Comparison of ENCODE assay signal across 19 cellular contexts in genomic region chr11:59401262-59401552, GRCh38. TPM values are rescaled to one million over a fixed set of nuclear protein-coding genes. Genes with fewer than 3 reads are reported as not detected.
DNase-seq lines count a peak whose midpoint lies in the region; ATAC-seq and TF ChIP-seq lines count a peak whose summit lies in the region.
"Had no signal": no experiment of that assay in that cellular context is flagged by ENCODE, and none has a peak within 500 bp of the region (broad histone marks: within the 10 kb centered on the region; RNA-seq: fewer than 3 reads in every experiment).

No MANE protein-coding gene starts in this region.

- no peak overlapping the region for H3K4me3 ChIP-seq in OCI-LY7 (ENCODE audit: low read depth, low read length, poor library complexity, severe bottlenecking)
- H3K4me3 ChIP-seq in breast epithelium: no peak overlapping the region
- H3K4me3 ChIP-seq: HAP-1 had no signal

- no peak overlapping the region for H3K27ac Mint-ChIP-seq in chondrocyte (ENCODE audit: unreplicated experiment)
- H3K27ac Mint-ChIP-seq in neural crest cell (ENCODE audit: unreplicated experiment): peak overlapping the region; percentile 57
- H3K27ac Mint-ChIP-seq in activated naive CD8-positive, alpha-beta T cell treated with anti-CD3 and anti-CD28 coated beads, Interleukin-2, amount 50 U/mL, for 24 hours: no peak overlapping the region
- H3K27ac Mint-ChIP-seq: CD4-positive, CD25-positive, alpha-beta regulatory T cell; CD8-positive, alpha-beta memory T cell had no signal

- no peaks in the 10 kb centered on the region for H3K4me1 Mint-ChIP-seq in chondrocyte (ENCODE audit: low read depth)
- H3K4me1 Mint-ChIP-seq in neural crest cell: no peaks in the 10 kb centered on the region
- no peaks in the 10 kb centered on the region for H3K4me1 Mint-ChIP-seq in activated naive CD8-positive, alpha-beta T cell treated with anti-CD3 and anti-CD28 coated beads, Interleukin-2, amount 50 U/mL, for 24 hours
- H3K4me1 Mint-ChIP-seq: CD4-positive, CD25-positive, alpha-beta regulatory T cell; CD8-positive, alpha-beta memory T cell had no signal

- H3K36me3 ChIP-seq in OCI-LY7 (ENCODE audit: insufficient read depth, low read length) (no peaks in the 10 kb centered on the region), breast epithelium (no peaks in the 10 kb centered on the region)
- H3K36me3 ChIP-seq: BE2C, HAP-1 had no signal

- no TSS peak for BruUV-seq in OCI-LY7 (replicated peaks; lab: Mats Ljungman, UMichigan)

- H3K27me3 ChIP-seq in breast epithelium: no peaks in the 10 kb centered on the region
- H3K27me3 ChIP-seq: BE2C had no signal

- H3K4me2 ChIP-seq in OCI-LY7 (ENCODE audit: low read length): no peak overlapping the region

- H3K27ac ChIP-seq in OCI-LY7 (ENCODE audit: low read depth, low read length, poor library complexity, severe bottlenecking) (no peak overlapping the region), breast epithelium (no peak overlapping the region)

- no peak for TF ChIP-seq POLR2A in breast epithelium (IDR thresholded peaks at IDR 0.05)

- no peaks in the 10 kb centered on the region for H3K4me1 ChIP-seq in OCI-LY7 (ENCODE audit: insufficient read depth, low read length, poor library complexity, severe bottlenecking)
- no peaks in the 10 kb centered on the region for H3K4me1 ChIP-seq in breast epithelium
- H3K4me1 ChIP-seq: BE2C, HAP-1 had no signal

- H3K79me2 ChIP-seq in OCI-LY7 (ENCODE audit: insufficient read depth, low read depth, low read length): no peaks in the 10 kb centered on the region

- H3K9me2 ChIP-seq in OCI-LY7 (ENCODE audit: insufficient read depth, low read length): no peaks in the 10 kb centered on the region

- H4K20me1 ChIP-seq in OCI-LY7 (ENCODE audit: insufficient read depth, low read length): no peaks in the 10 kb centered on the region

- no peak for ATAC-seq in activated naive CD8-positive, alpha-beta T cell treated with anti-CD3 and anti-CD28 coated beads, Interleukin-2, amount 50 U/mL, for 24 hours

- peaks cover 25% of the 10 kb centered on the region for H3K9me3 Mint-ChIP-seq in chondrocyte (ENCODE audit: low read depth)
- peaks cover 9% of the 10 kb centered on the region for H3K9me3 Mint-ChIP-seq in neural crest cell
- peaks cover 22% of the 10 kb centered on the region for H3K9me3 Mint-ChIP-seq in activated naive CD8-positive, alpha-beta T cell treated with anti-CD3 and anti-CD28 coated beads, Interleukin-2, amount 50 U/mL, for 24 hours

- H2AFZ ChIP-seq in OCI-LY7 (ENCODE audit: low read length): no peak overlapping the region

- H3K36me3 Mint-ChIP-seq in chondrocyte (ENCODE audit: low read depth) (no peaks in the 10 kb centered on the region), neural crest cell (ENCODE audit: low read depth) (no peaks in the 10 kb centered on the region)
- peaks cover 5% of the 10 kb centered on the region for H3K36me3 Mint-ChIP-seq in activated naive CD8-positive, alpha-beta T cell treated with anti-CD3 and anti-CD28 coated beads, Interleukin-2, amount 50 U/mL, for 24 hours (ENCODE audit: low read depth)
- H3K36me3 Mint-ChIP-seq: CD4-positive, CD25-positive, alpha-beta regulatory T cell; CD8-positive, alpha-beta memory T cell had no signal

- no peak for DNase-seq in OCI-LY7 (ENCODE audit: low spot score)
- no peak for DNase-seq in chondrocyte (ENCODE audit: low spot score)
- DNase-seq in neural crest cell (ENCODE audit: low read depth, low spot score): no peak
- no peak for DNase-seq in activated effector memory CD4-positive, alpha-beta T cell treated with anti-CD3 and anti-CD28 coated beads, Interleukin-2, amount 50 U/mL, for 16 hours
- DNase-seq in activated naive CD8-positive, alpha-beta T cell treated with anti-CD3 and anti-CD28 coated beads, Interleukin-2, amount 50 U/mL, for 24 hours: no peak
- DNase-seq in breast epithelium (ENCODE audit: low spot score in 2 of 2): no peak
- DNase-seq: ACHN; BE2C; C1 segment of cervical spinal cord; CD4-positive, CD25-positive, alpha-beta regulatory T cell; CD8-positive, alpha-beta memory T cell; COR-L47; DMS 273 treated with DMSO at 0.1 percent for 48 hours; DMS53 had no signal

- H3K4me3 Mint-ChIP-seq in chondrocyte (ENCODE audit: unreplicated experiment): no peak overlapping the region
- no peak overlapping the region for H3K4me3 Mint-ChIP-seq in neural crest cell
- no peak overlapping the region for H3K4me3 Mint-ChIP-seq in activated naive CD8-positive, alpha-beta T cell treated with anti-CD3 and anti-CD28 coated beads, Interleukin-2, amount 50 U/mL, for 24 hours
- H3K4me3 Mint-ChIP-seq: CD4-positive, CD25-positive, alpha-beta regulatory T cell; CD8-positive, alpha-beta memory T cell had no signal

- POLR2A ChIA-PET in OCI-LY7 (lab: Charles Lee): interaction anchor here (0.7 to 1.7 kb wide), 5 partner anchors 12 to 107 kb away, joined by 3 to 4 read pairs (median 3); no protein-coding TSS in a partner anchor

- intact Hi-C loops in OCI-LY7 (cut with micrococcal nuclease; ENCODE audit: unreplicated experiment): no loop called here
- intact Hi-C loops in breast epithelium (cut with DNase I; ENCODE audit: low total_unique reads): no loop called here

- TF ChIP-seq CTCF in GM12872 (IDR thresholded peaks at IDR 0.05; ENCODE audit: insufficient read depth, low read depth, low read length) (peak; percentile 10; the same call in 1 of the 3 replicates), OCI-LY7 (conservative IDR thresholded peaks at IDR 0.05; ENCODE audit: low read length) (0 out of 2 replicates have a peak, but pooled peaks have one; percentile 27), chondrocyte (IDR thresholded peaks at IDR 0.05) (peak; percentile 21), neural crest cell (conservative IDR thresholded peaks at IDR 0.05) (no peak), breast epithelium (IDR thresholded peaks at IDR 0.05) (no peak)

- CTCF ChIA-PET in OCI-LY7 (lab: Charles Lee; ENCODE audit: unreplicated experiment): interaction anchor here (0.6 kb wide), 1 partner anchor 674 kb away, joined by 3 read pairs; no protein-coding TSS in a partner anchor

- H3K27me3 Mint-ChIP-seq in chondrocyte (ENCODE audit: low read depth): no peaks in the 10 kb centered on the region
- H3K27me3 Mint-ChIP-seq in neural crest cell (ENCODE audit: low read depth): no peaks in the 10 kb centered on the region
- peaks cover 3% of the 10 kb centered on the region for H3K27me3 Mint-ChIP-seq in activated naive CD8-positive, alpha-beta T cell treated with anti-CD3 and anti-CD28 coated beads, Interleukin-2, amount 50 U/mL, for 24 hours
- H3K27me3 Mint-ChIP-seq: CD4-positive, CD25-positive, alpha-beta regulatory T cell had no signal

- peaks cover 22% of the 10 kb centered on the region for H3K9me3 ChIP-seq in OCI-LY7 (ENCODE audit: low read length)
- peaks cover 0 to 17% of the 10 kb centered on the region in 2 donors for H3K9me3 ChIP-seq in breast epithelium
- H3K9me3 ChIP-seq: BE2C had no signal

RNA-seq across cellular contexts. Expression of gene OR5A2, which starts 25.0 kb away (rescaled TPM):
- total RNA-seq in OCI-LY7 (2014; rRNA removed; shearing (Covaris generic)): not detected in 2 replicates
- total RNA-seq in OCI-LY7 (2022) (not detected in 2 replicates), chondrocyte (not detected in 3 replicates), neural crest cell (not detected in 2 replicates), breast epithelium (not detected)
- total RNA-seq: A172; CD4-positive, CD25-positive, alpha-beta regulatory T cell; CD8-positive, alpha-beta memory T cell; H1; HT-29 had no signal

RNA-seq across cellular contexts. Expression of gene OR5A1, which starts 35.1 kb away (rescaled TPM):
- not detected in 2 replicates for total RNA-seq in OCI-LY7 (2014; rRNA removed; shearing (Covaris generic))
- total RNA-seq in OCI-LY7 (2022) (not detected in 2 replicates), chondrocyte (not detected in 3 replicates), neural crest cell (not detected in 2 replicates), breast epithelium (not detected)
- total RNA-seq: A172; CD4-positive, CD25-positive, alpha-beta regulatory T cell; CD8-positive, alpha-beta memory T cell; H1; HT-29 had no signal

RNA-seq across cellular contexts. Expression of gene OR5AN1, which starts 42.5 kb away (rescaled TPM):
- not detected in 2 replicates for total RNA-seq in OCI-LY7 (2014; rRNA removed; shearing (Covaris generic))
- total RNA-seq in OCI-LY7 (2022): not detected in 2 replicates
- total RNA-seq in chondrocyte: not detected in 3 replicates
- total RNA-seq in neural crest cell: not detected in 2 replicates
- under 1 TPM in 1 of 3 donors, not detected in 2; under 0.01 TPM for total RNA-seq in breast epithelium
- total RNA-seq: A172; CD4-positive, CD25-positive, alpha-beta regulatory T cell; CD8-positive, alpha-beta memory T cell; H1; HT-29 had no signal

RNA-seq across cellular contexts. Expression of gene OR4D6, which starts 55.6 kb away (rescaled TPM):
- total RNA-seq in OCI-LY7 (2014; rRNA removed; shearing (Covaris generic)): not detected in 2 replicates
- total RNA-seq in OCI-LY7 (2022): not detected in 2 replicates
- total RNA-seq in chondrocyte: not detected in 3 replicates
- total RNA-seq in neural crest cell: not detected in 2 replicates
- not detected for total RNA-seq in breast epithelium
- total RNA-seq: A172; CD4-positive, CD25-positive, alpha-beta regulatory T cell; CD8-positive, alpha-beta memory T cell; H1; HT-29 had no signal

Comparison
In these comparisons a context has a peak if more than half of its experiments do, and no peak if none do; other contexts are left out.
1. CTCF ChIP-seq: peak in GM12872 (single experiment), OCI-LY7 (single experiment) and chondrocyte (single experiment); none in neural crest cell (single experiment) and breast epithelium (0 of 3).